In the genomic region with DNA sequence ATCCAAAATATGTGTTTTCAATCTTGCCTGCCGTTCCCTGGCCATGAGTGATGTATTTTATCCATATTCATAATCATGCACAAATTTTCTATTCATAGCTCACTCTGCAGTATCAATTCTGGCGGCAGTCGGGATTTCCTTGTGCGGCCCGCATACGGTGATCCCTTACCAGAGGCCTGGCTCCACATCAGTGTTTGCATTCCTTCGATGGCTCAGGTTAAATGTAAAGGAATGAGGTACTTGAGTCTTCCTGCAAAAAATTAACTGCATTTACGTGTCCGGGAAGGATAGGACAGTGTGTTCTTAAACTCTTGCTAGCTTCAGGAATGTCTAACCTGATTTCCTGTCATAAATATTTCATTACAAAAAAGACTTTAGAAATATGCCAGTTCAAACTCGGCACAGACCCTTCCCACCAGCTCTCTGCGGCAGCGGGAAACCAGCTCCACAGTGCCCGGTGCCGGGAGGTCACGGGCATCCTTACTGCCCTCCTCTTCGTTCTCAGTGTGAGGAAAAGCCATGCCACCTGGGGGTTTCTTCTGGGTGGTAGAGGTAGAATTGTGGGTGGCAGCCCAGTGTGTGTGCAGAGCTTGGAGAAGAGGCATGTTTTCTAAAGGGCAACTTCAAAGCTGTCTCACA, we compare ENCODE assay signal across 18 cellular contexts.
"Had no signal": no experiment of that assay in that cellular context is flagged by ENCODE, and none has a peak within 500 bp of the region (broad histone marks: within the 10 kb centered on the region; RNA-seq: fewer than 3 reads in every experiment).

No MANE protein-coding gene starts in this region.

- H3K27me3 ChIP-seq: gastrocnemius medialis, ovary, suprapubic skin, thyroid gland, upper lobe of left lung, uterus had no signal

- H3K9me3 Mint-ChIP-seq: naive thymus-derived CD8-positive, alpha-beta T cell had no signal

- H3K9me3 ChIP-seq: gastrocnemius medialis, mucosa of descending colon, ovary, suprapubic skin, thyroid gland, upper lobe of left lung, uterus had no signal

- H3K4me1 ChIP-seq: gastrocnemius medialis, thyroid gland, upper lobe of left lung, uterus had no signal

- H3K36me3 Mint-ChIP-seq: naive thymus-derived CD8-positive, alpha-beta T cell had no signal

- ATAC-seq: esophagus mucosa; gastrocnemius medialis; left colon; left ventricle myocardium superior; mucosa of descending colon; naive thymus-derived CD8-positive, alpha-beta T cell; stimulated activated naive CD8-positive, alpha-beta T cell treated with anti-CD3 and anti-CD28 coated beads, Interleukin-15, Interleukin-2, amounts not matched to agents 100 U/mL and 50 U/mL, for 24 hours had no signal

- DNase-seq: cortex of kidney; effector memory CD4-positive, alpha-beta T cell; gastrocnemius medialis; glutamatergic neuron; left colon; left ventricle myocardium superior; naive thymus-derived CD8-positive, alpha-beta T cell; ovary; right cardiac atrium; small intestine; stimulated activated CD4-positive, alpha-beta T cell treated with anti-CD3 and anti-CD28 coated beads, Interleukin-12 subunit alpha, Interleukin-12 subunit beta, amount 100 ng/mL, for 4 hours; stimulated activated naive CD8-positive, alpha-beta T cell treated with anti-CD3 and anti-CD28 coated beads, Interleukin-15, Interleukin-2, amounts not matched to agents 100 U/mL and 50 U/mL, for 24 hours; thyroid gland; uterus had no signal

- H3K4me1 Mint-ChIP-seq: naive thymus-derived CD8-positive, alpha-beta T cell had no signal

- H3K4me3 Mint-ChIP-seq: naive thymus-derived CD8-positive, alpha-beta T cell had no signal

- H3K4me3 ChIP-seq: gastrocnemius medialis, mucosa of descending colon, ovary, suprapubic skin, thyroid gland, upper lobe of left lung, uterus had no signal

- H3K27ac ChIP-seq: gastrocnemius medialis, ovary, suprapubic skin, thyroid gland, upper lobe of left lung, uterus had no signal

- H3K36me3 ChIP-seq: gastrocnemius medialis, ovary, suprapubic skin, thyroid gland, upper lobe of left lung, uterus had no signal
